In the genomic region with DNA sequence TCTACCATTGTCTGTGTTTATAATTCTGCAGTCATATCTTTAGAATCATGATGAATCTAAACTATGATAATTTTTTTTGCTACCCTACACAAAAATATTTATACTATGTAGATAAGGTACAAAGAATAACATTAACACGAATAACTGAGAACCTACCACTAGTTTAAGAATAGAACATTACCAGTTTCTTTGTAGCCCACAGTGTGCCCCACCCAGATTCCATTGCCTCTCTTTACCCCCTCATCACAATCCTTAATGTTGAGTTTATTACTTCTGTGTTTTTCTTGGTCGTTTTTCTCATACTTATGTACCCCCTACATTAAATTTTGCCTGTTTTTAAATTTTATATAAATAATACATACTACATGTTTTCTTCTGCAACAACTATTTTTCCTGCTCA, we compare ENCODE assay signal across 22 cellular contexts.
DNase-seq lines count a peak whose midpoint lies in the region; TF ChIP-seq lines count a peak whose summit lies in the region.
"Had no signal": no experiment of that assay in that cellular context is flagged by ENCODE, and none has a peak within 500 bp of the region (broad histone marks: within the 10 kb centered on the region; RNA-seq: fewer than 3 reads in every experiment).

No MANE protein-coding gene starts in this region.

- H2BK5ac ChIP-seq in mesenchymal stem cell (ENCODE audit: low read depth, low read length, poor library complexity, severe bottlenecking) = no peak overlapping the region

- H3K27ac ChIP-seq in mesenchymal stem cell (ENCODE audit: low read length, poor library complexity, severe bottlenecking) (no peak overlapping the region), RWPE1 (no peak overlapping the region)
- H3K27ac ChIP-seq: BLaER1, PC-9 had no signal

- no peak overlapping the region for H4K91ac ChIP-seq in mesenchymal stem cell (ENCODE audit: low read length)

- no peak overlapping the region for H2BK12ac ChIP-seq in mesenchymal stem cell (ENCODE audit: low read length in 2 of 2)

- no peak overlapping the region for H3K18ac ChIP-seq in mesenchymal stem cell (ENCODE audit: low read depth in 1 of 2, low read length in 2 of 2)

- CTCF ChIA-PET in RWPE1 (lab: Yijun Ruan, JAX) = no interaction called here
- CTCF ChIA-PET in activated CD4-positive, alpha-beta memory T cell treated with anti-CD3 and anti-CD28 coated beads for 36 hours (lab: Charles Lee) = interaction anchor here (0.9 to 1.2 kb wide), 5 partner anchors 12 to 233 kb away, joined by 3 to 7 read pairs (median 4); no protein-coding TSS in a partner anchor

- H3K9me3 Mint-ChIP-seq in activated CD4-positive, alpha-beta memory T cell treated with anti-CD3 and anti-CD28 coated beads for 36 hours = no peaks in the 10 kb centered on the region
- H3K9me3 Mint-ChIP-seq: CD4-positive, CD25-positive, alpha-beta regulatory T cell had no signal

- no peak overlapping the region for H3K4me3 Mint-ChIP-seq in activated CD4-positive, alpha-beta memory T cell treated with anti-CD3 and anti-CD28 coated beads for 36 hours
- H3K4me3 Mint-ChIP-seq: CD4-positive, CD25-positive, alpha-beta regulatory T cell had no signal

- peak overlapping the region; percentile 82 for H3K9ac ChIP-seq in adipocyte (ENCODE audit: low read length)
- peak overlapping the region; percentile 81 for H3K9ac ChIP-seq in mesenchymal stem cell (ENCODE audit: low read length)
- H3K9ac ChIP-seq in skeletal muscle satellite cell (ENCODE audit: low read depth, low read length) = peak overlapping the region; percentile 75
- H3K9ac ChIP-seq: BLaER1 had no signal

- intact Hi-C loops in activated CD4-positive, alpha-beta memory T cell treated with anti-CD3 and anti-CD28 coated beads for 36 hours (cut with micrococcal nuclease) = loop anchor here (5.0 kb wide), 2 partner anchors 141 to 184 kb away; a partner anchor contains a TSS

- H4K8ac ChIP-seq in mesenchymal stem cell (ENCODE audit: low read length) = no peak overlapping the region

- no peaks in the 10 kb centered on the region for H3K27me3 ChIP-seq in adipocyte (replicated peaks; ENCODE audit: control insufficient read depth, insufficient read depth, low read length)
- no peaks in the 10 kb centered on the region for H3K27me3 ChIP-seq in mesenchymal stem cell (ENCODE audit: control insufficient read depth in 1 of 2, insufficient read depth in 1 of 2, low read length in 2 of 2)
- H3K27me3 ChIP-seq in skeletal muscle satellite cell (ENCODE audit: control insufficient read depth, insufficient read depth, low read length) = no peaks in the 10 kb centered on the region
- H3K27me3 ChIP-seq: BLaER1, MG63 had no signal

- H3K9me3 ChIP-seq in adipocyte (ENCODE audit: control insufficient read depth, low read length) (no peaks in the 10 kb centered on the region), mesenchymal stem cell (ENCODE audit: control insufficient read depth, low read length) (no peaks in the 10 kb centered on the region), skeletal muscle satellite cell (replicated peaks; ENCODE audit: low read length) (no peaks in the 10 kb centered on the region)
- H3K9me3 ChIP-seq: BLaER1, MG63 had no signal

- no CpG with 5 or more reads among the region's 2 CpGs for WGBS in mesenchymal stem cell

- no peak overlapping the region for H2AK5ac ChIP-seq in mesenchymal stem cell (ENCODE audit: low read length, severe bottlenecking)

- H2AFZ ChIP-seq in mesenchymal stem cell (ENCODE audit: low read depth, low read length) = no peak overlapping the region
- H2AFZ ChIP-seq: PC-9 had no signal

- peak; percentile 4 for DNase-seq in GM03348 (ENCODE audit: low spot score)
- no peak for DNase-seq in adipocyte (ENCODE audit: low read depth)
- no peak for DNase-seq in mesenchymal stem cell
- no peak for DNase-seq in stimulated activated CD4-positive, alpha-beta T cell treated with anti-CD3 and anti-CD28 coated beads, Interleukin-2, amount 100 ng/mL, for 48 hours
- DNase-seq in RWPE1 (ENCODE audit: low spot score) = no peak
- DNase-seq in activated CD4-positive, alpha-beta memory T cell treated with anti-CD3 and anti-CD28 coated beads for 36 hours = no peak
- no peak for DNase-seq in nucleus accumbens (lab: John Stamatoyannopoulos, UW)
- DNase-seq: CD4-positive, CD25-positive, alpha-beta regulatory T cell; DMS153; DND-41; H7; KG1; MG63; NCI-H1105 treated with DMSO at 0.1 percent for 48 hours; NCI-H2029; NCI-H446; NCI-H524 treated with DMSO at 0.1 percent for 48 hours; NCI-H774; PC-9; SHP77 had no signal

- no peak for TF ChIP-seq CTCF in RWPE1 (conservative IDR thresholded peaks at IDR 0.05; ENCODE audit: low read depth)

- H3K4me2 ChIP-seq in mesenchymal stem cell (ENCODE audit: low read length, poor library complexity, severe bottlenecking) = no peak overlapping the region
- peak overlapping the region; percentile 84 for H3K4me2 ChIP-seq in skeletal muscle satellite cell (ENCODE audit: low read length)
- H3K4me2 ChIP-seq: BLaER1, PC-9 had no signal

- no peak overlapping the region for H2BK120ac ChIP-seq in mesenchymal stem cell (ENCODE audit: low read depth, low read length)

- no peaks in the 10 kb centered on the region for H3K36me3 ChIP-seq in adipocyte (ENCODE audit: control insufficient read depth, insufficient read depth, low read length, severe bottlenecking)
- no peaks in the 10 kb centered on the region for H3K36me3 ChIP-seq in mesenchymal stem cell (ENCODE audit: control insufficient read depth in 1 of 2, insufficient read depth in 2 of 2, low read depth in 1 of 2, low read length in 2 of 2)
- H3K36me3 ChIP-seq in skeletal muscle satellite cell (ENCODE audit: insufficient read depth, low read length) = no peaks in the 10 kb centered on the region
- H3K36me3 ChIP-seq: MG63 had no signal

- no peak overlapping the region for H3K4ac ChIP-seq in mesenchymal stem cell (ENCODE audit: low read depth in 1 of 2, low read length in 2 of 2)

- POLR2A ChIA-PET in RWPE1 (lab: Yijun Ruan, JAX; ENCODE audit: low non-redundant PET) = no interaction called here
- POLR2A ChIA-PET in activated CD4-positive, alpha-beta memory T cell treated with anti-CD3 and anti-CD28 coated beads for 36 hours (lab: Charles Lee) = no interaction called here

- peaks cover 44% of the 10 kb centered on the region for H3K4me1 ChIP-seq in adipocyte (ENCODE audit: control insufficient read depth, insufficient read depth, low read length)
- H3K4me1 ChIP-seq in mesenchymal stem cell (ENCODE audit: control insufficient read depth, insufficient read depth, low read depth, low read length) = no peaks in the 10 kb centered on the region
- H3K4me1 ChIP-seq in skeletal muscle satellite cell (ENCODE audit: control insufficient read depth, insufficient read depth, low read length) = peaks cover 51% of the 10 kb centered on the region

- H3K27ac Mint-ChIP-seq in activated CD4-positive, alpha-beta memory T cell treated with anti-CD3 and anti-CD28 coated beads for 36 hours = no peak overlapping the region
- H3K27ac Mint-ChIP-seq: CD4-positive, CD25-positive, alpha-beta regulatory T cell had no signal

- H3K4me3 ChIP-seq in adipocyte (ENCODE audit: low read length) = no peak overlapping the region
- no peak overlapping the region for H3K4me3 ChIP-seq in mesenchymal stem cell (ENCODE audit: insufficient read depth in 1 of 2, low read depth in 1 of 2, low read length in 2 of 2)
- no peak overlapping the region for H3K4me3 ChIP-seq in skeletal muscle satellite cell (ENCODE audit: low read length)
- H3K4me3 ChIP-seq: BLaER1, PC-9 had no signal

- H2BK15ac ChIP-seq in mesenchymal stem cell (ENCODE audit: low read depth, poor library complexity, severe bottlenecking) = no peak overlapping the region

- peaks cover 11% of the 10 kb centered on the region for H3K79me1 ChIP-seq in mesenchymal stem cell (replicated peaks; ENCODE audit: low read length, poor library complexity, severe bottlenecking)

- no peaks in the 10 kb centered on the region for H3K36me3 Mint-ChIP-seq in activated CD4-positive, alpha-beta memory T cell treated with anti-CD3 and anti-CD28 coated beads for 36 hours

- H3K4me1 Mint-ChIP-seq in activated CD4-positive, alpha-beta memory T cell treated with anti-CD3 and anti-CD28 coated beads for 36 hours (ENCODE audit: low read depth) = peaks cover 20% of the 10 kb centered on the region

- no peak overlapping the region for H3K23ac ChIP-seq in mesenchymal stem cell (ENCODE audit: low read length in 2 of 2)

- H3K27me3 Mint-ChIP-seq in activated CD4-positive, alpha-beta memory T cell treated with anti-CD3 and anti-CD28 coated beads for 36 hours = no peaks in the 10 kb centered on the region
- H3K27me3 Mint-ChIP-seq: CD4-positive, CD25-positive, alpha-beta regulatory T cell had no signal

- no peak overlapping the region for H3K14ac ChIP-seq in mesenchymal stem cell (ENCODE audit: low read length in 2 of 2)
